In the genomic region with DNA sequence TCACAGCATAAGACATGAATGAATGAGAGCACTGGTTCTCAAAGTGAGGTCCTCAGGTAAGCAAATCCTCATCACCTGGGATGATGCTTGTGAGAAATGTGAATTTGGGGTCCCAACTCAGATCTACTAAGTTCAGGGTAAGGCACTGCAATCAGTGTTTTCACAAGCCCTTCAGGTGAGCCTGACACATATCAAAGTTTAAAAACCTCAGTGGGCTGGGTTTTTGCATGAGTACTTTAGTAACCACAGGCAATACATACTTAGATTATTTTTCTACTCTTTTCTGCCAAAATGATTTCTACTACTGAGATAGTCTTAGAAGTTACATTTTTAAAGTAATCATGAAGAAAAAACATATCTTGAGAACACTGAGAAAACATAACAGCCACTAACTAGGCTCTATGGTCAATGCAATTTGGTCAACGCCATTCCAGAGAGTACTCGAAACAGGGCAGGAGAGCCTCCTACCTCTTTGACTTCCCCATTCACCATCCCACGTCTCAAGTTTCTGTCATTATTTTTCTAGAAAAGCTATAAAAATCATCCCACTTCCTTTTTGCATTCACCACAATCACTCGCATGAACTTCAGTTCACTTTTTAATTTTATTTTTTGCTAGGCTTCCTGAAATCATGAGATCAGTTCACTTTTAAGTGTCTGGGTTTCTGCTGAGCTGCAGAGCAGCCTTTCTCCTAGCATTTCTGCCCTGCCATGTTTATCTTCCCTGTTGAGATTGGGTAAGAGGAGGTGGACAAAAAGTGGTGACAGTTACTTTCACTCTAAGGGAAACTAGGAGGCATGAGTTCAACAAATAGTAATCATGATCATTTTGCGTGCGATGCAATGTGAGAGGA, we compare ENCODE assay signal across 15 cellular contexts.
DNase-seq lines count a peak whose midpoint lies in the region; ATAC-seq lines count a peak whose summit lies in the region.
"Had no signal": no experiment of that assay in that cellular context is flagged by ENCODE, and none has a peak within 500 bp of the region (broad histone marks: within the 10 kb centered on the region; RNA-seq: fewer than 3 reads in every experiment).

No MANE protein-coding gene starts in this region.

- DNase-seq in KG1 (lab: John Stamatoyannopoulos, UW) (peak; percentile 8), memory B cell (ENCODE audit: low spot score in 2 of 2) (no peak), NCI-H1694 treated with DMSO at 0.1 percent for 48 hours (lab: John Stamatoyannopoulos, UW) (no peak), NCI-H1436 treated with DMSO at 0.1 percent for 48 hours (lab: John Stamatoyannopoulos, UW) (no peak), activated T-cell treated with anti-CD3 and anti-CD28 coated beads for 4 hours (no peak)
- no peak for DNase-seq in effector CD8-positive, alpha-beta T cell (lab: John Stamatoyannopoulos, UW)
- DNase-seq: activated CD8-positive, alpha-beta T cell treated with anti-CD3 and anti-CD28 coated beads for 36 hours; activated naive CD8-positive, alpha-beta T cell treated with anti-CD3 and anti-CD28 coated beads, Interleukin-2, amount 10 ng/mL, durations not matched to agents 7 days and 5 days; Caco-2; SK-N-SH; stimulated activated CD4-positive, alpha-beta T cell treated with anti-CD3 and anti-CD28 coated beads, Interleukin-4, amount 100 ng/mL, for 1 hour had no signal

- ATAC-seq in GM18868 (IDR thresholded peaks at IDR 0.05; ENCODE audit: unreplicated experiment) (peak; percentile 77), HG02798 (IDR thresholded peaks at IDR 0.05; ENCODE audit: poor library complexity, unreplicated experiment) (peak; percentile 59), memory B cell (ENCODE audit: low read depth) (no peak)
- ATAC-seq: activated CD8-positive, alpha-beta T cell treated with anti-CD3 and anti-CD28 coated beads for 36 hours; gastroesophageal sphincter; K562 had no signal

- H3K27ac Mint-ChIP-seq in memory B cell: no peak overlapping the region
- H3K27ac Mint-ChIP-seq: activated CD8-positive, alpha-beta T cell treated with anti-CD3 and anti-CD28 coated beads for 36 hours; activated naive CD8-positive, alpha-beta T cell treated with anti-CD3 and anti-CD28 coated beads, Interleukin-2, amount 10 ng/mL, durations not matched to agents 7 days and 5 days had no signal

- peaks cover 6% of the 10 kb centered on the region for H3K27me3 Mint-ChIP-seq in memory B cell
- H3K27me3 Mint-ChIP-seq: activated CD8-positive, alpha-beta T cell treated with anti-CD3 and anti-CD28 coated beads for 36 hours; activated naive CD8-positive, alpha-beta T cell treated with anti-CD3 and anti-CD28 coated beads, Interleukin-2, amount 10 ng/mL, durations not matched to agents 7 days and 5 days had no signal

- H3K4me3 Mint-ChIP-seq in memory B cell: peak overlapping the region; percentile 2
- H3K4me3 Mint-ChIP-seq: activated CD8-positive, alpha-beta T cell treated with anti-CD3 and anti-CD28 coated beads for 36 hours; activated naive CD8-positive, alpha-beta T cell treated with anti-CD3 and anti-CD28 coated beads, Interleukin-2, amount 10 ng/mL, durations not matched to agents 7 days and 5 days had no signal

- no peaks in the 10 kb centered on the region for H3K36me3 Mint-ChIP-seq in memory B cell
- H3K36me3 Mint-ChIP-seq: activated naive CD8-positive, alpha-beta T cell treated with anti-CD3 and anti-CD28 coated beads, Interleukin-2, amount 10 ng/mL, durations not matched to agents 7 days and 5 days had no signal

- H3K9me3 Mint-ChIP-seq in memory B cell: peaks cover 2% of the 10 kb centered on the region
- H3K9me3 Mint-ChIP-seq: activated CD8-positive, alpha-beta T cell treated with anti-CD3 and anti-CD28 coated beads for 36 hours; activated naive CD8-positive, alpha-beta T cell treated with anti-CD3 and anti-CD28 coated beads, Interleukin-2, amount 10 ng/mL, durations not matched to agents 7 days and 5 days had no signal

- peaks cover 8% of the 10 kb centered on the region for H3K4me1 Mint-ChIP-seq in memory B cell
